23 cellular contexts compared by ENCODE assay signal in genomic region chr2:70807102-70807827, GRCh38.
DNase-seq lines count a peak whose midpoint lies in the region; FAIRE-seq lines count a peak whose summit lies in the region.
"Had no signal": no experiment of that assay in that cellular context is flagged by ENCODE, and none has a peak within 500 bp of the region (broad histone marks: within the 10 kb centered on the region; RNA-seq: fewer than 3 reads in every experiment).

No MANE protein-coding gene starts in this region.

- DNase-seq in NCI-H1092 treated with DMSO at 0.1 percent for 48 hours (lab: John Stamatoyannopoulos, UW) (peak; percentile 1), NCI-H1092 (lab: John Stamatoyannopoulos, UW) (no peak), NCI-H748 (lab: John Stamatoyannopoulos, UW; ENCODE audit: unreplicated experiment) (peak; percentile 62), NCI-H748 treated with DMSO at 0.1 percent for 48 hours (lab: John Stamatoyannopoulos, UW) (no peak), NCI-H146 (lab: John Stamatoyannopoulos, UW) (peak; percentile 86), urothelium cell line (ENCODE audit: low spot score) (no peak), head of caudate nucleus (no peak)
- DNase-seq: CD4-positive, CD25-positive, alpha-beta regulatory T cell; HCEC 1CT; IMR-90; KG1; MM.1S; NCI-H1417 treated with DMSO at 0.1 percent for 48 hours; NCI-H187 treated with DMSO at 0.1 percent for 48 hours; NCI-H2107; NCI-H226; NCI-H69; SHP77; T-helper 1 cell had no signal

- intact Hi-C loops in head of caudate nucleus (cut with DNase I) = no loop called here

- peak; percentile 17 for FAIRE-seq in urothelium cell line (lab: Jason Lieb, UNC)
- FAIRE-seq: D721Med, GM19239, H1, HTR-8/SVneo had no signal

Comparison
In these comparisons a context has a peak if more than half of its experiments do, and no peak if none do; other contexts are left out.
1. DNase-seq: peak in NCI-H1092 treated with DMSO at 0.1 percent for 48 hours (single experiment), NCI-H748 (single experiment) and NCI-H146 (single experiment); none in NCI-H1092 (single experiment), NCI-H748 treated with DMSO at 0.1 percent for 48 hours (single experiment), urothelium cell line (single experiment) and head of caudate nucleus (0 of 42).